8 cellular contexts compared by ENCODE assay signal in the genomic region with DNA sequence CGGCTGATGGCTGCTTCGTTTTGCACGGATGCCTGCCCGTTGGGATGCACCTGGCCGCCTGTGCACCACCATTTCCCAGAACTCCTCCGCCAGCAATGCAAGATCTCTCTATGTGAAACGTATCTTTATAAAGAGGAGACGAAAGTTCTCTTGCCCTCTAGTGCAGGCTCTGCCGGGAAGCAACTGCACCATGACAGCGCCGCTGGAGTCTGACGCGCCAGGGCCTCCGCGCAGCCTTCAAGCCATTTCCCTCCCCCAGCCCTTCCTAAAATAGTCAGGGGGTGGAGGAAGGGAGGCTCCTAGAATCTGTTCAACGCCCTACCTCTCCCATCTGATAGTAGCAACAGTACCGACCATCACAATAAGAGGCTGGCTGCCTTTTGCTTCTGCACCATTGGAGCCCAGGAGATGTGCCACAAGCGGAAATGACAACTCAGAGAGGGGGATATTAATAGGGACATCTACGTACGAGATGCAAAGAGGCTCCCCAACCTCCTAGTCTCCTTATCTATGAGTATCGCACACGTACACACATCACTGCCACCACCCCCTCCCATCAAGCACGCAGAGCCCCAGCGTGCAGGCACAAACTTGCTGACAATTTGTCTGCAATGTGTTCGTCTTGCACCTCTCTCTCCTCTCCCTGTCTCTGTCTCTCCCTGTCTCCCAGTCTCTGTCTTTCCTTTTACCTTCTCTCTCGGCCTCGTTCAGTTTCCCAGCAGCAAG. TPM values are rescaled to one million over a fixed set of nuclear protein-coding genes. Genes with fewer than 3 reads are reported as not detected.
DNase-seq lines count a peak whose midpoint lies in the region; ATAC-seq and TF ChIP-seq lines count a peak whose summit lies in the region.

No MANE protein-coding gene starts in this region.

- peak overlapping the region; percentile 50 to 97 (median 94) for H3K27ac Mint-ChIP-seq in brain

- intact Hi-C loops in sciatic nerve (cut with DNase I): no loop called here

- peaks cover 57% of the 10 kb centered on the region for H3K27me3 Mint-ChIP-seq in brain

- peak; percentile 36 for DNase-seq in GM13977 (ENCODE audit: low spot score)
- DNase-seq in sciatic nerve (ENCODE audit: low spot score): no peak
- no peak for DNase-seq in HT-29 (ENCODE audit: low spot score)
- DNase-seq in NCI-H1694 (lab: John Stamatoyannopoulos, UW): no peak
- DNase-seq in SW 1271 (lab: John Stamatoyannopoulos, UW): no peak

- peak overlapping the region; percentile 68 for H3K4me3 ChIP-seq in iPS-18c (ENCODE audit: insufficient read depth, low read depth, low read length)

- ATAC-seq in HG03103 (IDR thresholded peaks at IDR 0.05; ENCODE audit: low read depth, unreplicated experiment) (peak; percentile 38), sciatic nerve (peak; percentile 75)

- in situ Hi-C loops in GM13977 (cut with MboI; ENCODE audit: low pct_unique_long_range_greater_than_20kb, low sequenced_read_pairs, unreplicated experiment): no loop called here

- H3K9me3 Mint-ChIP-seq in brain: peaks cover 0 to 6% (median 0%) of the 10 kb centered on the region in 5 experiments

- H3K4me1 Mint-ChIP-seq in brain: peaks cover 24% of the 10 kb centered on the region

- H3K4me3 Mint-ChIP-seq in brain: peak overlapping the region; percentile 94 to 99 (median 97)

- no peaks in the 10 kb centered on the region for H3K9me3 ChIP-seq in iPS-18c (ENCODE audit: control insufficient read depth, insufficient read depth, low read length)

- no peak for TF ChIP-seq CTCF in GM13977 (IDR thresholded peaks at IDR 0.05; ENCODE audit: extremely low read depth, insufficient read depth, missing control alignments)
- no peak for TF ChIP-seq CTCF in brain (conservative IDR thresholded peaks at IDR 0.05)

- no peaks in the 10 kb centered on the region for H3K36me3 Mint-ChIP-seq in brain

RNA-seq across cellular contexts. Expression of gene SYNE1, which starts 1.1 kb away (rescaled TPM):
- polyA plus RNA-seq in brain (ENCODE audit: insufficient read depth, low read depth, low replicate concordance): 18.3 TPM
- 142 TPM for total RNA-seq in sciatic nerve
- 2.7 and 3.9 TPM in 2 replicates for total RNA-seq in HT-29 (2014; rRNA removed; shearing (Covaris generic))

Comparison
In these comparisons a context has a peak if more than half of its experiments do, and no peak if none do; other contexts are left out.
1. RNA of gene SYNE1, which starts 1.1 kb away (total RNA-seq): 142 TPM in sciatic nerve (single experiment); 2.7 to 3.9 TPM in HT-29; every median in the first group is over 10 times any median in the second.